1 cellular context compared by ENCODE assay signal in the genomic region with DNA sequence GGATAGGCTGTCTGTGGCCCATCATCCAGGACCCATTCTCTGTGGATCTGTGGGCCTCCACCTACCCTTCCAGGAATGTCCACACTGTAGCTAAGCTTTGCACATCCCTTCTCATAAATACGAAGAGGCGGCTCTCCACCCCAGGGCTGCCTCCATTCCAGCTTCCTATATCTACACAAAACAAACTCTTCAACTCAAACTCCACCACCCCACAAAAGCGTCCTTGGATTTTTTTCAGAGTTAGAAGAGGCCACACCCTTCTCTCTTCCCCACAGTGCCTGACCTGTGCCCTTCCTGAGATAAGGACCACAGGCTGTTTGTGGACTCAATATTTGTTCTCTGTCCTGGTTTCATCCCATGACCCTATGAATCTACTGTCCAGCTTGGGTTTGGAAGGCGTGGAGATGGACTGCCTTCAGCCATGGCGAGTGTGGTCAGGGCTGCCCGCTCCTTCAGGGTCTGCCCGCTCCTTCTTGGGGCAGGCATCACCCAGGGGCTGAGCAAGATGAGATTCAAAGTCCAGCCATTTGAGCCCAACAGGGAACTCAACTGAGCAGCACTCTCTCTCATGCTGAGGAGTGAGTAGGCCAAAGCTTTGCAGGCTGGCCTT.
TF ChIP-seq lines count a peak whose summit lies in the region.

No MANE protein-coding gene starts in this region.

TF ChIP-seq in HepG2, 621 proteins besides CTCF, POLR2A, EP300 and RAD21 (continued from another document and continues in another):
- TF ChIP-seq, protein P1, sequence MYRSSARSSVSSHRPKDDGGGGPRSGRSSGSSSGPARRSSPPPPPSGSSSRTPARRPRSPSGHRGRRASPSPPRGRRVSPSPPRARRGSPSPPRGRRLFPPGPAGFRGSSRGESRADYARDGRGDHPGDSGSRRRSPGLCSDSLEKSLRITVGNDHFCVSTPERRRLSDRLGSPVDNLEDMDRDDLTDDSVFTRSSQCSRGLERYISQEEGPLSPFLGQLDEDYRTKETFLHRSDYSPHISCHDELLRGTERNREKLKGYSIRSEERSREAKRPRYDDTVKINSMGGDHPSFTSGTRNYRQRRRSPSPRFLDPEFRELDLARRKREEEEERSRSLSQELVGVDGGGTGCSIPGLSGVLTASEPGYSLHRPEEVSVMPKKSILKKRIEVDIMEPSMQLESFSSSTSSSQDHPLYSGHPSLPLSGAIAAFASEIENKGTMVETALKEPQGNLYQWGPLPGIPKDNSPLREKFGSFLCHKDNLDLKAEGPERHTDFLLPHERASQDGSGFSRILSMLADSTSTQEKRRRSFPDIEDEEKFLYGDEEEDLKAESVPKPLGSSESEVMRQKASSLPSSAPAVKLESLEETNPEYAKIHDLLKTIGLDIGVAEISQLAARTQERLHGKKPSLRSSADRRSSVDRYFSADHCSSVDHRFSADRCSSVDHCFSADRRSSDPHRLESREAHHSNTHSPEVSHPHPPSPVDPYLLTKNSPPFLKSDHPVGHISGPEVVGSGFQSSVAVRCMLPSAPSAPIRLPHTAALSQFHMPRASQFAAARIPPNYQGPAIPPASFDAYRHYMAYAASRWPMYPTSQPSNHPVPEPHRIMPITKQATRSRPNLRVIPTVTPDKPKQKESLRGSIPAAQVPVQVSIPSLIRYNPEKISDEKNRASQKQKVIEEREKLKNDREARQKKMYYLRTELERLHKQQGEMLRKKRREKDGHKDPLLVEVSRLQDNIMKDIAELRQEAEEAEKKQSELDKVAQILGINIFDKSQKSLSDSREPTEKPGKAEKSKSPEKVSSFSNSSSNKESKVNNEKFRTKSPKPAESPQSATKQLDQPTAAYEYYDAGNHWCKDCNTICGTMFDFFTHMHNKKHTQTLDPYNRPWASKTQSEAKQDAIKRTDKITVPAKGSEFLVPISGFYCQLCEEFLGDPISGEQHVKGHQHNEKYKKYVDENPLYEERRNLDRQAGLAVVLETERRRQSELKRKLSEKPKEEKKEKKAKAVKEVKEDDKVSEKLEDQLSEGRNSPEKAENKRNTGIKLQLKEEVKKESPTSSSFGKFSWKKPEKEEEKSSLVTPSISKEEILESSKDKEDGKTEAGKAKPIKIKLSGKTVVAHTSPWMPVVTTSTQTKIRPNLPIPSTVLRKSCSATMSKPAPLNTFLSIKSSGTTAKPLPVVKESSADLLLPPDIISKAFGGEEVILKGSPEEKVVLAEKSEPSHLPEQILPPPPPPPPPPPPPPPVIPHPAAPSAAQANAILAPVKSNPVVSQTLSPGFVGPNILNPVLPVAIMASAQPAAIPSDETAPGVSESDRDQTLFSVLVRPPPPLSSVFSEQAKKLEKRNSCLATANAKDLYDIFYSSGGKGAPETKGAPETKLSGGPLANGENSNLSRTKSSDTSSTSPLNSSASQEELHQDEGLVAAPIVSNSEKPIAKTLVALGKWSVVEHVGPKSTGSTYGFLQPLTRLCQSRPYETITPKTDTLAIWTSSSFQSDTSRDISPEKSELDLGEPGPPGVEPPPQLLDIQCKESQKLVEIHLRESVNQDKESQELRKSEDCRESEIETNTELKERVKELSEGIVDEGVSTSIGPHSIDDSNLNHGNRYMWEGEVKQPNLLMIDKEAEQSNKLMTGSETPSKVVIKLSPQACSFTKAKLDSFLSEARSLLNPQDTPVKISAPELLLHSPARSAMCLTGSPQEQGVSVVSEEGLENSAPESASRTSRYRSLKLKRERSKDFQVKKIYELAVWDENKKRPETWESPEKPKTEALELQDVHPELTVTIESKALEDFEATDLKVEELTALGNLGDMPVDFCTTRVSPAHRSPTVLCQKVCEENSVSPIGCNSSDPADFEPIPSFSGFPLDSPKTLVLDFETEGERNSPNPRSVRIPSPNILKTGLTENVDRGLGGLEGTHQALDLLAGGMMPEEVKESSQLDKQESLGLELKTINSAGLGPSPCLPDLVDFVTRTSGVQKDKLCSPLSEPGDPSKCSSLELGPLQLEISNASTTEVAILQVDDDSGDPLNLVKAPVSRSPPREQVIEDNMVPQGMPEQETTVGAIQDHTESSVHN (CRISPR knock-in tag; IDR thresholded peaks at IDR 0.05), result no peak
- peak; percentile 74; the same call in 1 of the 2 replicates for TF ChIP-seq ZSCAN25 (CRISPR knock-in tag; IDR thresholded peaks at IDR 0.05)
- no peak for TF ChIP-seq SP140L (CRISPR knock-in tag; IDR thresholded peaks at IDR 0.05; ENCODE audit: borderline replicate concordance)
- peak; percentile 73 for TF ChIP-seq POGZ (CRISPR knock-in tag; IDR thresholded peaks at IDR 0.05)
- peak; percentile 82; the same call in 1 of the 2 replicates for TF ChIP-seq DPF2 (CRISPR knock-in tag; IDR thresholded peaks at IDR 0.05; ENCODE audit: borderline replicate concordance, low read depth)
- peak; percentile 86 for TF ChIP-seq FOXO1 (CRISPR knock-in tag; IDR thresholded peaks at IDR 0.05)
- TF ChIP-seq STAT5B (CRISPR knock-in tag; IDR thresholded peaks at IDR 0.05), result no peak
- peak; percentile 89; the same call in 1 of the 2 replicates for TF ChIP-seq SOX5 (CRISPR knock-in tag; IDR thresholded peaks at IDR 0.05; ENCODE audit: borderline replicate concordance)
- TF ChIP-seq CCDC6 (CRISPR knock-in tag; IDR thresholded peaks at IDR 0.05), result 0 out of 2 replicates have a peak, but pooled peaks have one; percentile 65
- peak; percentile 69; the same call in 1 of the 2 replicates for TF ChIP-seq MIER3 (CRISPR knock-in tag; IDR thresholded peaks at IDR 0.05; ENCODE audit: borderline replicate concordance)
- TF ChIP-seq, protein P2, sequence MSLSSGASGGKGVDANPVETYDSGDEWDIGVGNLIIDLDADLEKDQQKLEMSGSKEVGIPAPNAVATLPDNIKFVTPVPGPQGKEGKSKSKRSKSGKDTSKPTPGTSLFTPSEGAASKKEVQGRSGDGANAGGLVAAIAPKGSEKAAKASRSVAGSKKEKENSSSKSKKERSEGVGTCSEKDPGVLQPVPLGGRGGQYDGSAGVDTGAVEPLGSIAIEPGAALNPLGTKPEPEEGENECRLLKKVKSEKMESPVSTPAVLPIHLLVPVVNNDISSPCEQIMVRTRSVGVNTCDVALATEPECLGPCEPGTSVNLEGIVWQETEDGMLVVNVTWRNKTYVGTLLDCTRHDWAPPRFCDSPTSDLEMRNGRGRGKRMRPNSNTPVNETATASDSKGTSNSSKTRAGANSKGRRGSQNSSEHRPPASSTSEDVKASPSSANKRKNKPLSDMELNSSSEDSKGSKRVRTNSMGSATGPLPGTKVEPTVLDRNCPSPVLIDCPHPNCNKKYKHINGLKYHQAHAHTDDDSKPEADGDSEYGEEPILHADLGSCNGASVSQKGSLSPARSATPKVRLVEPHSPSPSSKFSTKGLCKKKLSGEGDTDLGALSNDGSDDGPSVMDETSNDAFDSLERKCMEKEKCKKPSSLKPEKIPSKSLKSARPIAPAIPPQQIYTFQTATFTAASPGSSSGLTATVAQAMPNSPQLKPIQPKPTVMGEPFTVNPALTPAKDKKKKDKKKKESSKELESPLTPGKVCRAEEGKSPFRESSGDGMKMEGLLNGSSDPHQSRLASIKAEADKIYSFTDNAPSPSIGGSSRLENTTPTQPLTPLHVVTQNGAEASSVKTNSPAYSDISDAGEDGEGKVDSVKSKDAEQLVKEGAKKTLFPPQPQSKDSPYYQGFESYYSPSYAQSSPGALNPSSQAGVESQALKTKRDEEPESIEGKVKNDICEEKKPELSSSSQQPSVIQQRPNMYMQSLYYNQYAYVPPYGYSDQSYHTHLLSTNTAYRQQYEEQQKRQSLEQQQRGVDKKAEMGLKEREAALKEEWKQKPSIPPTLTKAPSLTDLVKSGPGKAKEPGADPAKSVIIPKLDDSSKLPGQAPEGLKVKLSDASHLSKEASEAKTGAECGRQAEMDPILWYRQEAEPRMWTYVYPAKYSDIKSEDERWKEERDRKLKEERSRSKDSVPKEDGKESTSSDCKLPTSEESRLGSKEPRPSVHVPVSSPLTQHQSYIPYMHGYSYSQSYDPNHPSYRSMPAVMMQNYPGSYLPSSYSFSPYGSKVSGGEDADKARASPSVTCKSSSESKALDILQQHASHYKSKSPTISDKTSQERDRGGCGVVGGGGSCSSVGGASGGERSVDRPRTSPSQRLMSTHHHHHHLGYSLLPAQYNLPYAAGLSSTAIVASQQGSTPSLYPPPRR (CRISPR knock-in tag; IDR thresholded peaks at IDR 0.05; ENCODE audit: borderline replicate concordance), result peak; percentile 92
- TF ChIP-seq, protein P3, sequence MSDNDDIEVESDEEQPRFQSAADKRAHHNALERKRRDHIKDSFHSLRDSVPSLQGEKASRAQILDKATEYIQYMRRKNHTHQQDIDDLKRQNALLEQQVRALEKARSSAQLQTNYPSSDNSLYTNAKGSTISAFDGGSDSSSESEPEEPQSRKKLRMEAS (IDR thresholded peaks at IDR 0.05), result peak; percentile 38; the same call in 1 of the 2 replicates
- peak; percentile 48; the same call in 1 of the 2 replicates for TF ChIP-seq DMAP1 (CRISPR knock-in tag; IDR thresholded peaks at IDR 0.05)
- TF ChIP-seq ZNF441 (CRISPR knock-in tag; IDR thresholded peaks at IDR 0.05; ENCODE audit: borderline replicate concordance), result peak; percentile 53; the same call in 1 of the 2 replicates
- TF ChIP-seq ZNF264 (CRISPR knock-in tag; IDR thresholded peaks at IDR 0.05), result 0 out of 2 replicates have a peak, but pooled peaks have one; percentile 54
- TF ChIP-seq, protein P4, sequence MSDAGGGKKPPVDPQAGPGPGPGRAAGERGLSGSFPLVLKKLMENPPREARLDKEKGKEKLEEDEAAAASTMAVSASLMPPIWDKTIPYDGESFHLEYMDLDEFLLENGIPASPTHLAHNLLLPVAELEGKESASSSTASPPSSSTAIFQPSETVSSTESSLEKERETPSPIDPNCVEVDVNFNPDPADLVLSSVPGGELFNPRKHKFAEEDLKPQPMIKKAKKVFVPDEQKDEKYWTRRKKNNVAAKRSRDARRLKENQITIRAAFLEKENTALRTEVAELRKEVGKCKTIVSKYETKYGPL (CRISPR knock-in tag; IDR thresholded peaks at IDR 0.05), result no peak
- peak; percentile 75; the same call in 1 of the 2 replicates for TF ChIP-seq ZNF296 (CRISPR knock-in tag; conservative IDR thresholded peaks at IDR 0.05)
- TF ChIP-seq HOXD1 (CRISPR knock-in tag; IDR thresholded peaks at IDR 0.05), result peak; percentile 83
- TF ChIP-seq, protein P5, sequence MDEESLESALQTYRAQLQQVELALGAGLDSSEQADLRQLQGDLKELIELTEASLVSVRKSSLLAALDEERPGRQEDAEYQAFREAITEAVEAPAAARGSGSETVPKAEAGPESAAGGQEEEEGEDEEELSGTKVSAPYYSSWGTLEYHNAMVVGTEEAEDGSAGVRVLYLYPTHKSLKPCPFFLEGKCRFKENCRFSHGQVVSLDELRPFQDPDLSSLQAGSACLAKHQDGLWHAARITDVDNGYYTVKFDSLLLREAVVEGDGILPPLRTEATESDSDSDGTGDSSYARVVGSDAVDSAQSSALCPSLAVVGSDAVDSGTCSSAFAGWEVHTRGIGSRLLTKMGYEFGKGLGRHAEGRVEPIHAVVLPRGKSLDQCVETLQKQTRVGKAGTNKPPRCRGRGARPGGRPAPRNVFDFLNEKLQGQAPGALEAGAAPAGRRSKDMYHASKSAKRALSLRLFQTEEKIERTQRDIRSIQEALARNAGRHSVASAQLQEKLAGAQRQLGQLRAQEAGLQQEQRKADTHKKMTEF (CRISPR knock-in tag; IDR thresholded peaks at IDR 0.05), result peak; percentile 59; the same call in 1 of the 2 replicates
- TF ChIP-seq, protein P6, sequence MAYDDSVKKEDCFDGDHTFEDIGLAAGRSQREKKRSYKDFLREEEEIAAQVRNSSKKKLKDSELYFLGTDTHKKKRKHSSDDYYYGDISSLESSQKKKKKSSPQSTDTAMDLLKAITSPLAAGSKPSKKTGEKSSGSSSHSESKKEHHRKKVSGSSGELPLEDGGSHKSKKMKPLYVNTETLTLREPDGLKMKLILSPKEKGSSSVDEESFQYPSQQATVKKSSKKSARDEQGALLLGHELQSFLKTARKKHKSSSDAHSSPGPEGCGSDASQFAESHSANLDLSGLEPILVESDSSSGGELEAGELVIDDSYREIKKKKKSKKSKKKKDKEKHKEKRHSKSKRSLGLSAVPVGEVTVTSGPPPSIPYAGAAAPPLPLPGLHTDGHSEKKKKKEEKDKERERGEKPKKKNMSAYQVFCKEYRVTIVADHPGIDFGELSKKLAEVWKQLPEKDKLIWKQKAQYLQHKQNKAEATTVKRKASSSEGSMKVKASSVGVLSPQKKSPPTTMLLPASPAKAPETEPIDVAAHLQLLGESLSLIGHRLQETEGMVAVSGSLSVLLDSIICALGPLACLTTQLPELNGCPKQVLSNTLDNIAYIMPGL (CRISPR knock-in tag; IDR thresholded peaks at IDR 0.05; ENCODE audit: borderline replicate concordance in 1 of 2, low read depth in 1 of 2), result no peak
- TF ChIP-seq ZKSCAN5 (CRISPR knock-in tag; IDR thresholded peaks at IDR 0.05), result no peak
- TF ChIP-seq, protein P7, sequence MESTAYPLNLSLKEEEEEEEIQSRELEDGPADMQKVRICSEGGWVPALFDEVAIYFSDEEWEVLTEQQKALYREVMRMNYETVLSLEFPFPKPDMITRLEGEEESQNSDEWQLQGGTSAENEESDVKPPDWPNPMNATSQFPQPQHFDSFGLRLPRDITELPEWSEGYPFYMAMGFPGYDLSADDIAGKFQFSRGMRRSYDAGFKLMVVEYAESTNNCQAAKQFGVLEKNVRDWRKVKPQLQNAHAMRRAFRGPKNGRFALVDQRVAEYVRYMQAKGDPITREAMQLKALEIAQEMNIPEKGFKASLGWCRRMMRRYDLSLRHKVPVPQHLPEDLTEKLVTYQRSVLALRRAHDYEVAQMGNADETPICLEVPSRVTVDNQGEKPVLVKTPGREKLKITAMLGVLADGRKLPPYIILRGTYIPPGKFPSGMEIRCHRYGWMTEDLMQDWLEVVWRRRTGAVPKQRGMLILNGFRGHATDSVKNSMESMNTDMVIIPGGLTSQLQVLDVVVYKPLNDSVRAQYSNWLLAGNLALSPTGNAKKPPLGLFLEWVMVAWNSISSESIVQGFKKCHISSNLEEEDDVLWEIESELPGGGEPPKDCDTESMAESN (CRISPR knock-in tag; conservative IDR thresholded peaks at IDR 0.05), result no peak
- TF ChIP-seq TEAD3 (CRISPR knock-in tag; optimal IDR thresholded peaks at IDR 0.05; ENCODE audit: borderline replicate concordance), result peak; percentile 66
- peak; percentile 77; the same call in 1 of the 2 replicates for TF ChIP-seq EHMT2 (IDR thresholded peaks at IDR 0.05; ENCODE audit: borderline replicate concordance, low read depth, low read length)
- TF ChIP-seq ZNF776 (CRISPR knock-in tag; IDR thresholded peaks at IDR 0.05), result no peak
- TF ChIP-seq ZNF792 (CRISPR knock-in tag; IDR thresholded peaks at IDR 0.05), result peak; percentile 46; the same call in 1 of the 2 replicates
- peak; percentile 84 for TF ChIP-seq ZNF501 (CRISPR knock-in tag; IDR thresholded peaks at IDR 0.05)
- TF ChIP-seq ARHGAP35 (CRISPR knock-in tag; IDR thresholded peaks at IDR 0.05; ENCODE audit: borderline replicate concordance), result no peak
- TF ChIP-seq ZFP90 (CRISPR knock-in tag; IDR thresholded peaks at IDR 0.05; ENCODE audit: borderline replicate concordance), result 0 out of 2 replicates have a peak, but pooled peaks have one; percentile 47
- TF ChIP-seq KDM5B (CRISPR knock-in tag; IDR thresholded peaks at IDR 0.05; ENCODE audit: borderline replicate concordance), result no peak
- no peak for TF ChIP-seq ZNF75D (CRISPR knock-in tag; IDR thresholded peaks at IDR 0.05; ENCODE audit: borderline replicate concordance)
- TF ChIP-seq HDAC1 (CRISPR knock-in tag; IDR thresholded peaks at IDR 0.05), result peak; percentile 86
- TF ChIP-seq NFE2 (CRISPR knock-in tag; IDR thresholded peaks at IDR 0.05), result no peak
- peak; percentile 57; the same call in 1 of the 2 replicates for TF ChIP-seq ZFY (CRISPR knock-in tag; IDR thresholded peaks at IDR 0.05)
- TF ChIP-seq ZBTB38 (CRISPR knock-in tag; IDR thresholded peaks at IDR 0.05), result 0 out of 2 replicates have a peak, but pooled peaks have one; percentile 17
